23 cellular contexts compared by ENCODE assay signal in genomic region chr12:54546511-54546910, GRCh38. TPM values are rescaled to one million over a fixed set of nuclear protein-coding genes. Genes with fewer than 3 reads are reported as not detected.
A peak's percentile ranks its signal among the peaks of the same experiment; 100 is the strongest.
DNase-seq lines count a peak whose midpoint lies in the region; ATAC-seq and TF ChIP-seq lines count a peak whose summit lies in the region.
"Had no signal": no experiment of that assay in that cellular context is flagged by ENCODE, and none has a peak within 500 bp of the region (broad histone marks: within the 10 kb centered on the region; RNA-seq: fewer than 3 reads in every experiment).

No MANE protein-coding gene starts in this region.

- no peak overlapping the region for H2AK5ac ChIP-seq in trophoblast cell (ENCODE audit: low read length)

- H3K4me2 ChIP-seq in trophoblast cell (ENCODE audit: low read length) (no peak overlapping the region), GM23248 (ENCODE audit: unreplicated experiment) (no peak overlapping the region)
- H3K4me2 ChIP-seq: BLaER1 treated with 17β-estradiol and CSF1 and Interleukin-3, amounts not matched to agents 10 nM and 100 nM had no signal

- H3K9ac ChIP-seq in trophoblast cell (ENCODE audit: low read length) = no peak overlapping the region
- H3K9ac ChIP-seq in GM23248 = no peak overlapping the region
- H3K9ac ChIP-seq: BLaER1 treated with 17β-estradiol and CSF1 and Interleukin-3, amounts not matched to agents 10 nM and 100 nM had no signal

- no peak overlapping the region for H3K14ac ChIP-seq in trophoblast cell (ENCODE audit: low read length)

- no peak overlapping the region for H3K4me3 Mint-ChIP-seq in activated CD4-positive, alpha-beta T cell treated with anti-CD3 and anti-CD28 coated beads for 36 hours
- H3K4me3 Mint-ChIP-seq in stimulated activated memory B cell treated with anti-CD40 and anti-IgM and Interleukin-4, amounts not matched to agents 10 μg/mL and 1 μg/mL and 100 μg/mL, for 72 hours = no peak overlapping the region
- H3K4me3 Mint-ChIP-seq: HFFc6 had no signal

- H3K36me3 ChIP-seq in trophoblast cell (ENCODE audit: control insufficient read depth in 1 of 2, insufficient read depth in 2 of 2, low read length in 2 of 2) (no peaks in the 10 kb centered on the region), GM23248 (ENCODE audit: low read depth) (no peaks in the 10 kb centered on the region)
- H3K36me3 ChIP-seq: SJCRH30 had no signal

- no peak overlapping the region for H4K8ac ChIP-seq in trophoblast cell (ENCODE audit: low read depth, low read length)

- no peak for DNase-seq in activated CD4-positive, alpha-beta T cell treated with anti-CD3 and anti-CD28 coated beads for 36 hours
- DNase-seq in activated CD4-positive, alpha-beta T cell treated with anti-CD3 and anti-CD28 coated beads, Interleukin-2, amount 50 U/mL, for 4 hours = no peak
- DNase-seq in NB4 (ENCODE audit: low read depth) (peak; percentile 9), head of caudate nucleus (peak in 40 of 42 donors; percentile 38 to 95 (median 73)), trophoblast cell (no peak), NCI-H187 treated with DMSO at 0.1 percent for 48 hours (lab: John Stamatoyannopoulos, UW) (no peak), GM23248 (no peak)
- DNase-seq: COR-L47, GF-D8, HFFc6, KBM-7, MV-4-11, NCI-H1417 treated with DMSO at 0.1 percent for 48 hours, NCI-H2029 treated with DMSO at 0.1 percent for 48 hours, NCI-H2171 treated with DMSO at 0.1 percent for 48 hours, NCI-H774, SJCRH30 had no signal

- no peak overlapping the region for H2BK120ac ChIP-seq in trophoblast cell (ENCODE audit: insufficient read depth, low read length, poor library complexity)

- H3K4ac ChIP-seq in trophoblast cell (ENCODE audit: low read depth, low read length) = no peak overlapping the region

- H3K27me3 ChIP-seq in trophoblast cell (ENCODE audit: insufficient read depth, low read length) = peaks cover 43% of the 10 kb centered on the region
- peaks cover 86% of the 10 kb centered on the region for H3K27me3 ChIP-seq in GM23248 (replicated peaks; ENCODE audit: insufficient read depth)

- H3K9me3 ChIP-seq in trophoblast cell (ENCODE audit: insufficient read depth, low read depth, low read length) (peaks cover 9% of the 10 kb centered on the region), GM23248 (ENCODE audit: low read depth) (no peaks in the 10 kb centered on the region)
- H3K9me3 ChIP-seq: BLaER1 treated with 17β-estradiol and CSF1 and Interleukin-3, amounts not matched to agents 10 nM and 100 nM; SJCRH30 had no signal

- no peaks in the 10 kb centered on the region for H3K9me2 ChIP-seq in GM23248 (ENCODE audit: insufficient read depth)

- H3K27ac ChIP-seq in trophoblast cell (ENCODE audit: low read depth, low read length) (no peak overlapping the region), GM23248 (no peak overlapping the region)
- H3K27ac ChIP-seq: 22Rv1; BLaER1 treated with 17β-estradiol and CSF1 and Interleukin-3, amounts not matched to agents 10 nM and 100 nM; RWPE1; SJCRH30 had no signal

- H3K4me3 ChIP-seq in NB4 (ENCODE audit: low read depth, low read length) (no peak overlapping the region), trophoblast cell (ENCODE audit: low read depth, low read length) (no peak overlapping the region), GM23248 (no peak overlapping the region)
- H3K4me3 ChIP-seq: BLaER1 treated with 17β-estradiol and CSF1 and Interleukin-3, amounts not matched to agents 10 nM and 100 nM; SJCRH30 had no signal

- no peak overlapping the region for H2AFZ ChIP-seq in trophoblast cell (ENCODE audit: insufficient read depth, low read length, poor library complexity)
- H2AFZ ChIP-seq in GM23248 = no peak overlapping the region

- TF ChIP-seq POLR2A in NB4 (IDR thresholded peaks at IDR 0.05; ENCODE audit: extremely low read depth, insufficient read length) = no peak

- H3K36me3 Mint-ChIP-seq in activated CD4-positive, alpha-beta T cell treated with anti-CD3 and anti-CD28 coated beads for 36 hours (ENCODE audit: low read depth) = peaks cover 24% of the 10 kb centered on the region
- H3K36me3 Mint-ChIP-seq in stimulated activated memory B cell treated with anti-CD40 and anti-IgM and Interleukin-4, amounts not matched to agents 10 μg/mL and 1 μg/mL and 100 μg/mL, for 72 hours = peaks cover 30% of the 10 kb centered on the region

- no peak overlapping the region for H2BK5ac ChIP-seq in trophoblast cell (ENCODE audit: low read depth, low read length, poor library complexity)

- POLR2A ChIA-PET in activated CD4-positive, alpha-beta T cell treated with anti-CD3 and anti-CD28 coated beads for 36 hours (lab: Charles Lee) = interaction anchor here (0.6 kb wide), 1 partner anchor 14 kb away, joined by 3 read pairs; no protein-coding TSS in a partner anchor

- peaks cover 9 to 11% of the 10 kb centered on the region in 2 experiments for H3K4me1 ChIP-seq in trophoblast cell (ENCODE audit: control insufficient read depth in 1 of 2, insufficient read depth in 2 of 2, low read length in 2 of 2)
- H3K4me1 ChIP-seq in GM23248 (ENCODE audit: insufficient read depth) = no peaks in the 10 kb centered on the region
- H3K4me1 ChIP-seq: SJCRH30 had no signal

- H4K12ac ChIP-seq in trophoblast cell (ENCODE audit: low read depth, low read length) = no peak overlapping the region

- no peak for TF ChIP-seq CTCF in NB4 (IDR thresholded peaks at IDR 0.05; ENCODE audit: low read depth, low read length)

- no peak overlapping the region for H2BK12ac ChIP-seq in trophoblast cell (ENCODE audit: low read length)

- no peaks in the 10 kb centered on the region for H3F3A ChIP-seq in GM23248 (ENCODE audit: insufficient read depth)

- in situ Hi-C loops in GM23248 (cut with MboI) = no loop called here

- CTCF ChIA-PET in activated CD4-positive, alpha-beta T cell treated with anti-CD3 and anti-CD28 coated beads for 36 hours (lab: Charles Lee) = interaction anchor here (0.7 to 1.1 kb wide), 2 partner anchors 11 to 19 kb away, joined by 3 read pairs; no protein-coding TSS in a partner anchor

- H3K18ac ChIP-seq in trophoblast cell (ENCODE audit: low read length) = no peak overlapping the region

- intact Hi-C loops in activated CD4-positive, alpha-beta T cell treated with anti-CD3 and anti-CD28 coated beads for 36 hours (cut with DNase I, micrococcal nuclease) = no loop called here
- intact Hi-C loops in head of caudate nucleus (cut with DNase I) = no loop called here

- no peaks in the 10 kb centered on the region for H3K9me3 Mint-ChIP-seq in activated CD4-positive, alpha-beta T cell treated with anti-CD3 and anti-CD28 coated beads for 36 hours (ENCODE audit: low read depth)
- no peaks in the 10 kb centered on the region for H3K9me3 Mint-ChIP-seq in stimulated activated memory B cell treated with anti-CD40 and anti-IgM and Interleukin-4, amounts not matched to agents 10 μg/mL and 1 μg/mL and 100 μg/mL, for 72 hours
- H3K9me3 Mint-ChIP-seq: HFFc6 had no signal

- WGBS in trophoblast cell (ENCODE audit: extremely low coverage, insufficient coverage, insufficient read length) = no CpG with 5 or more reads among the region's 2 CpGs
- 89% methylated on average over 2 of the region's 2 CpGs for WGBS in GM23248 (ENCODE audit: low coverage in 1 of 2, low lambda C conversion rate in 2 of 2, missing lambda C conversion rate in 2 of 2), 2 experiments

- H4K20me1 ChIP-seq in GM23248 (ENCODE audit: insufficient read depth) = no peaks in the 10 kb centered on the region

- peaks cover 36% of the 10 kb centered on the region for H3K4me1 Mint-ChIP-seq in activated CD4-positive, alpha-beta T cell treated with anti-CD3 and anti-CD28 coated beads for 36 hours
- H3K4me1 Mint-ChIP-seq in stimulated activated memory B cell treated with anti-CD40 and anti-IgM and Interleukin-4, amounts not matched to agents 10 μg/mL and 1 μg/mL and 100 μg/mL, for 72 hours = peaks cover 22% of the 10 kb centered on the region

- H3K23ac ChIP-seq in trophoblast cell (ENCODE audit: low read length) = no peak overlapping the region

- ATAC-seq in activated CD4-positive, alpha-beta T cell treated with anti-CD3 and anti-CD28 coated beads for 36 hours = no peak
- no peak for ATAC-seq in stimulated activated memory B cell treated with anti-CD40 and anti-IgM and Interleukin-4, amounts not matched to agents 10 μg/mL and 1 μg/mL and 100 μg/mL, for 72 hours

- H3K79me1 ChIP-seq in trophoblast cell (ENCODE audit: low read length) = no peaks in the 10 kb centered on the region

- H3K27ac Mint-ChIP-seq in activated CD4-positive, alpha-beta T cell treated with anti-CD3 and anti-CD28 coated beads for 36 hours = peak overlapping the region; percentile 19
- H3K27ac Mint-ChIP-seq in stimulated activated memory B cell treated with anti-CD40 and anti-IgM and Interleukin-4, amounts not matched to agents 10 μg/mL and 1 μg/mL and 100 μg/mL, for 72 hours = peak overlapping the region; percentile 4
- H3K27ac Mint-ChIP-seq: HFFc6 had no signal

- H3K79me2 ChIP-seq in trophoblast cell (ENCODE audit: control insufficient read depth, insufficient read depth, low read length, poor library complexity) (no peaks in the 10 kb centered on the region), GM23248 (ENCODE audit: insufficient read depth) (no peaks in the 10 kb centered on the region)

- no peak overlapping the region for H4K91ac ChIP-seq in trophoblast cell (ENCODE audit: low read depth, low read length)

- H3K27me3 Mint-ChIP-seq in activated CD4-positive, alpha-beta T cell treated with anti-CD3 and anti-CD28 coated beads for 36 hours = peaks cover 6% of the 10 kb centered on the region
- peaks cover 22% of the 10 kb centered on the region for H3K27me3 Mint-ChIP-seq in stimulated activated memory B cell treated with anti-CD40 and anti-IgM and Interleukin-4, amounts not matched to agents 10 μg/mL and 1 μg/mL and 100 μg/mL, for 72 hours

RNA-seq across cellular contexts. Expression of gene PDE1B, which starts 2.9 kb away (rescaled TPM):
- 10 to 100 TPM; 24.3 to 25.8 TPM for total RNA-seq in activated CD4-positive, alpha-beta T cell treated with anti-CD3 and anti-CD28 coated beads for 36 hours
- polyA plus RNA-seq in trophoblast cell (2013) = 0.04 and 0.07 TPM in 2 replicates
- not detected in 2 replicates for total RNA-seq in GM23248 (2014; rRNA removed; shearing (Covaris generic))
- not detected in 2 replicates for polyA plus RNA-seq in GM23248 (2016; fragmentation: Nextera tagmentation; extraction: Ambion mirVana)
- total RNA-seq: HFFc6, NCI-H460, SJCRH30 had no signal

RNA-seq across cellular contexts. Expression of gene PPP1R1A, which starts 41.9 kb away (rescaled TPM):
- not detected for total RNA-seq in activated CD4-positive, alpha-beta T cell treated with anti-CD3 and anti-CD28 coated beads for 36 hours
- 0.10 and 0.18 TPM in 2 replicates for polyA plus RNA-seq in trophoblast cell (2013)
- not detected in 2 replicates for total RNA-seq in GM23248 (2014; rRNA removed; shearing (Covaris generic))
- polyA plus RNA-seq in GM23248 (2016; fragmentation: Nextera tagmentation; extraction: Ambion mirVana) = not detected in 2 replicates
- total RNA-seq: Daoy, HFFc6, NCI-H460, SJCRH30 had no signal

RNA-seq across cellular contexts. Expression of gene NCKAP1L, which starts 49.0 kb away (rescaled TPM):
- total RNA-seq in activated CD4-positive, alpha-beta T cell treated with anti-CD3 and anti-CD28 coated beads for 36 hours = 100 to 1,000 TPM; 131 to 174 TPM
- polyA plus RNA-seq in trophoblast cell (2013) = 0.01 TPM in 2 replicates
- not detected in 2 replicates for total RNA-seq in GM23248 (2014; rRNA removed; shearing (Covaris generic))
- polyA plus RNA-seq in GM23248 (2016; fragmentation: Nextera tagmentation; extraction: Ambion mirVana) = 0.10 and 0.11 TPM in 2 replicates
- total RNA-seq: NCI-H460 had no signal

Comparison
In these comparisons a context has a peak if more than half of its experiments do, and no peak if none do; other contexts are left out.
1. DNase-seq: peak in NB4 (single experiment) and head of caudate nucleus (40 of 42); none in activated CD4-positive, alpha-beta T cell treated with anti-CD3 and anti-CD28 coated beads for 36 hours (single experiment), activated CD4-positive, alpha-beta T cell treated with anti-CD3 and anti-CD28 coated beads, Interleukin-2, amount 50 U/mL, for 4 hours (0 of 2), trophoblast cell (0 of 2), NCI-H187 treated with DMSO at 0.1 percent for 48 hours (single experiment) and GM23248 (single experiment).
2. RNA of gene PDE1B, which starts 2.9 kb away (total RNA-seq): 24.3 to 25.8 TPM in activated CD4-positive, alpha-beta T cell treated with anti-CD3 and anti-CD28 coated beads for 36 hours; not detected in GM23248; every median in the first group is over 10 times any median in the second.
3. RNA of gene NCKAP1L, which starts 49.0 kb away (total RNA-seq): 131 to 174 TPM in activated CD4-positive, alpha-beta T cell treated with anti-CD3 and anti-CD28 coated beads for 36 hours; not detected in GM23248; every median in the first group is over 100 times any median in the second.